In the genomic region with DNA sequence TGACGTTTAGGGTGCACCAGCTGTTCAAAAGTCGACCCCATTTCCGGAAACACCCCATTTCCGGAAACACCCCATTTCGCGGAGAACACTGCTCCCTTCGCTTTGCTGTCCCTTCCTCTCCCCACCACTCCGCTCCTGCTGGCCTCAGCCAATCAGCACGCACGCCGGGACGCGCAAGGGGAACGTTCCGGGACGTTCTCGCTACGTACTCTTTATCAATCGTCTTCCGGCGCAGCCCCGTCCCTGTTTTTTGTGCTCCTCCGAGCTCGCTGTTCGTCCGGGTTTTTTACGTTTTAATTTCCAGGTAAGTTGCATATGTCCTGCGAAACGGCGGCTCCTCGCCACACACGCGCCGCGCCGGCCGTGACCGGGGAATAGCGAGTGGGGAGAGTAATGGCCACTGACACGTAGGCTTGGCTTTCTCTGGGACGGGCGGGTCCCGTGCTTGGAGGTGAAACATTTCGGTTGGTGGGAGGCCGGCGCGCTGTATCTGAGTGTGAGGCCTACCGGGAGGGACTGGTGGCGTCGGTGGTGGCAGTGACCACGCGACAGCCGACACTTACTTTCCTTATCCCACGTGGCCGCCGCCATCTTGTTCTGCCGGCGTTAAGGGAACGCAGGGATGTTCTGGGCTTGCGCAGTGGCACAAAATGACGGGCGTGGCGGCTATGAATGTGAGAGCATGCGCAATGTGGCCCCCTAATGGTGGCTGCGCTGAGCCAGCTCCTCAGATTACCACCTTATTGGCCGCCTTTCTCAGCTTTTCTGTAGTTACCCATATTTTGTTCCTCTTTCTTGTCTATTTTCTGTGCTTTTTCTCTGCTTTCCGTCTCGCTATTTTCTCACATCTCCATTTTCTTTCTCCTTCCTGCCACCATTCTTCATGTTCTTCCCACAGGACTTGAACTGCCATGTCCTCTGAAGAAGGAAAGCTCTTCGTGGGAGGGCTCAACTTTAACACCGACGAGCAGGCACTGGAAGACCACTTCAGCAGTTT, we compare ENCODE assay signal across 8 cellular contexts. TPM values are rescaled to one million over a fixed set of nuclear protein-coding genes. Genes with fewer than 3 reads are reported as not detected.
A peak's percentile ranks its signal among the peaks of the same experiment; 100 is the strongest.
DNase-seq lines count a peak whose midpoint lies in the region; ATAC-seq and TF ChIP-seq lines count a peak whose summit lies in the region.

RBM3 (plus strand) TSS at position 215 of the 997 bp plus-strand sequence; CDS start at position 912, 697 bp downstream.

- H3K9me3 ChIP-seq in BLaER1, result no peaks in the 10 kb centered on the region

- POLR2A ChIA-PET in activated CD4-positive, alpha-beta T cell treated with anti-CD3 and anti-CD28 coated beads for 36 hours (lab: Charles Lee), result interaction anchor here (0.6 to 2.3 kb wide), 5 partner anchors 16 to 323 kb away, joined by 3 to 16 read pairs (median 3); partner anchors contain the start of genes PQBP1, TBC1D25 and TIMM17B

- H3K4me1 Mint-ChIP-seq in activated CD4-positive, alpha-beta T cell treated with anti-CD3 and anti-CD28 coated beads for 36 hours, result peaks cover 25% of the 10 kb centered on the region
- peaks cover 29% of the 10 kb centered on the region for H3K4me1 Mint-ChIP-seq in chondrocyte (ENCODE audit: low read depth)

- peaks cover 39% of the 10 kb centered on the region for H3K36me3 Mint-ChIP-seq in activated CD4-positive, alpha-beta T cell treated with anti-CD3 and anti-CD28 coated beads for 36 hours (ENCODE audit: low read depth)
- H3K36me3 Mint-ChIP-seq in chondrocyte (ENCODE audit: low read depth), result peaks cover 20% of the 10 kb centered on the region

- H3K36me3 ChIP-seq in BLaER1, result peaks cover 44% of the 10 kb centered on the region

- peak within 1 kb of the TSS; percentile 77 for H3K4me3 ChIP-seq in BLaER1

- peak within 1 kb of the TSS; percentile 100 for H3K27ac Mint-ChIP-seq in activated CD4-positive, alpha-beta T cell treated with anti-CD3 and anti-CD28 coated beads for 36 hours
- H3K27ac Mint-ChIP-seq in chondrocyte (ENCODE audit: unreplicated experiment), result peak within 1 kb of the TSS; percentile 100

- peak within 1 kb of the TSS; percentile 99 for H3K9ac ChIP-seq in BLaER1

- H3K27me3 ChIP-seq in BLaER1, result peaks cover 4% of the 10 kb centered on the region; the same call in 1 of the 2 replicates

- TF ChIP-seq CTCF in chondrocyte (IDR thresholded peaks at IDR 0.05), result peak; percentile 67

- peak within 1 kb of the TSS; percentile 99 for H3K4me3 Mint-ChIP-seq in activated CD4-positive, alpha-beta T cell treated with anti-CD3 and anti-CD28 coated beads for 36 hours
- H3K4me3 Mint-ChIP-seq in chondrocyte (ENCODE audit: unreplicated experiment), result peak within 1 kb of the TSS; percentile 98

- ATAC-seq in HG03442 (IDR thresholded peaks at IDR 0.05; ENCODE audit: unreplicated experiment), result peak; percentile 70
- peak; percentile 91 for ATAC-seq in activated CD4-positive, alpha-beta T cell treated with anti-CD3 and anti-CD28 coated beads for 36 hours

- no peaks in the 10 kb centered on the region for H3K27me3 Mint-ChIP-seq in activated CD4-positive, alpha-beta T cell treated with anti-CD3 and anti-CD28 coated beads for 36 hours
- H3K27me3 Mint-ChIP-seq in chondrocyte (ENCODE audit: low read depth), result no peaks in the 10 kb centered on the region

- peak within 1 kb of the TSS; percentile 85 for H3K4me2 ChIP-seq in BLaER1

- intact Hi-C loops in activated CD4-positive, alpha-beta T cell treated with anti-CD3 and anti-CD28 coated beads for 36 hours (cut with DNase I, micrococcal nuclease), result loop anchor here (1.0 to 10.0 kb wide), 15 partner anchors 23 to 695 kb away; partner anchors contain the start of genes EBP (in 2 of the 2), FTSJ1 (in 2 of the 2), TBC1D25 (in 2 of the 2) and WDR13 (in 2 of the 2)

- CTCF ChIA-PET in activated CD4-positive, alpha-beta T cell treated with anti-CD3 and anti-CD28 coated beads for 36 hours (lab: Charles Lee), result interaction anchor here (0.6 to 1.7 kb wide), 2 partner anchors 35 to 915 kb away, joined by 3 to 8 read pairs; partner anchors contain the start of genes TBC1D25 and UXT

- H3K9me3 Mint-ChIP-seq in activated CD4-positive, alpha-beta T cell treated with anti-CD3 and anti-CD28 coated beads for 36 hours (ENCODE audit: low read depth), result no peaks in the 10 kb centered on the region
- no peaks in the 10 kb centered on the region for H3K9me3 Mint-ChIP-seq in chondrocyte (ENCODE audit: low read depth)

- DNase-seq in GM19238 (ENCODE audit: insufficient read length, low spot score) (peak; percentile 65), NCI-H524 (lab: John Stamatoyannopoulos, UW) (peak; percentile 93 to 96), chondrocyte (ENCODE audit: low spot score) (peak; percentile 97), kidney glomerular epithelial cell (lab: John Stamatoyannopoulos, UW) (peak; percentile 59)
- DNase-seq in activated CD4-positive, alpha-beta T cell treated with anti-CD3 and anti-CD28 coated beads for 36 hours, result peak; percentile 95
- DNase-seq in stimulated activated CD4-positive, alpha-beta T cell treated with anti-CD3 and anti-CD28 coated beads, Interleukin-15, amount 100 ng/mL, for 48 hours (ENCODE audit: low read depth in 2 of 2), result peak; percentile 86 to 89

- peak within 1 kb of the TSS; percentile 99 for H3K27ac ChIP-seq in BLaER1

- peaks cover 14% of the 10 kb centered on the region for H3K4me1 ChIP-seq in BLaER1

- peaks cover 23% of the 10 kb centered on the region for H4K20me1 ChIP-seq in BLaER1

RNA-seq across cellular contexts. Expression of gene RBM3, which starts in this region (rescaled TPM):
- 100 to 1,000 TPM; 164 to 202 TPM for total RNA-seq in activated CD4-positive, alpha-beta T cell treated with anti-CD3 and anti-CD28 coated beads for 36 hours
- 224 to 303 TPM (median 283 TPM) in 3 replicates for total RNA-seq in chondrocyte

Comparison
In these comparisons a context has a peak if more than half of its experiments do, and no peak if none do; other contexts are left out.
1. Peak in every context shown above with its lines: DNase-seq, ATAC-seq, H3K4me3 ChIP-seq and H3K27ac ChIP-seq.